29 cellular contexts compared by ENCODE assay signal in genomic region chrX:67939270-67939669, GRCh38.
"Had no signal": no experiment of that assay in that cellular context is flagged by ENCODE, and none has a peak within 500 bp of the region (broad histone marks: within the 10 kb centered on the region; RNA-seq: fewer than 3 reads in every experiment).

No MANE protein-coding gene starts in this region.

- H3K36me3 Mint-ChIP-seq: stimulated activated effector memory CD8-positive, alpha-beta T cell treated with anti-CD3 and anti-CD28 coated beads, Interleukin-12 subunit alpha, Interleukin-12 subunit beta, amount 100 ng/mL, for 72 hours; stimulated activated memory B cell treated with anti-CD40 and anti-IgM and Interleukin-4, amounts not matched to agents 10 μg/mL and 1 μg/mL and 100 μg/mL, for 72 hours; stimulated activated naive B cell treated with anti-CD40 and anti-IgM and Interleukin-4, amounts not matched to agents 10 μg/mL and 1 μg/mL and 100 μg/mL, for 72 hours; type B pancreatic cell had no signal

- H3K4me1 ChIP-seq: stomach, suprapubic skin, testis, thyroid gland, tibial artery, tibial nerve, transverse colon, upper lobe of left lung, upper lobe of right lung, uterus, vagina had no signal

- H3K27me3 ChIP-seq: stomach, suprapubic skin, testis, thyroid gland, tibial artery, tibial nerve, transverse colon, upper lobe of left lung, upper lobe of right lung, uterus, vagina had no signal

- FAIRE-seq: urothelium cell line had no signal

- H3K27ac Mint-ChIP-seq: stimulated activated effector memory CD8-positive, alpha-beta T cell treated with anti-CD3 and anti-CD28 coated beads, Interleukin-12 subunit alpha, Interleukin-12 subunit beta, amount 100 ng/mL, for 72 hours; stimulated activated memory B cell treated with anti-CD40 and anti-IgM and Interleukin-4, amounts not matched to agents 10 μg/mL and 1 μg/mL and 100 μg/mL, for 72 hours; stimulated activated naive B cell treated with anti-CD40 and anti-IgM and Interleukin-4, amounts not matched to agents 10 μg/mL and 1 μg/mL and 100 μg/mL, for 72 hours; stimulated activated naive CD8-positive, alpha-beta T cell treated with anti-CD3 and anti-CD28 coated beads, Interleukin-15, amount 100 ng/mL, for 72 hours; stimulated activated naive CD8-positive, alpha-beta T cell treated with anti-CD3 and anti-CD28 coated beads, Interleukin-15, Interleukin-2, amounts not matched to agents 100 ng/mL and 50 ng/mL, for 24 hours; type B pancreatic cell had no signal

- H3K4me3 ChIP-seq: stomach, suprapubic skin, testis, thoracic aorta, thyroid gland, tibial artery, tibial nerve, transverse colon, upper lobe of left lung, upper lobe of right lung, uterus, vagina had no signal

- H3K4me3 Mint-ChIP-seq: stimulated activated effector memory CD8-positive, alpha-beta T cell treated with anti-CD3 and anti-CD28 coated beads, Interleukin-12 subunit alpha, Interleukin-12 subunit beta, amount 100 ng/mL, for 72 hours; stimulated activated memory B cell treated with anti-CD40 and anti-IgM and Interleukin-4, amounts not matched to agents 10 μg/mL and 1 μg/mL and 100 μg/mL, for 72 hours; stimulated activated naive B cell treated with anti-CD40 and anti-IgM and Interleukin-4, amounts not matched to agents 10 μg/mL and 1 μg/mL and 100 μg/mL, for 72 hours; stimulated activated naive CD8-positive, alpha-beta T cell treated with anti-CD3 and anti-CD28 coated beads, Interleukin-15, amount 100 ng/mL, for 72 hours; stimulated activated naive CD8-positive, alpha-beta T cell treated with anti-CD3 and anti-CD28 coated beads, Interleukin-15, Interleukin-2, amounts not matched to agents 100 ng/mL and 50 ng/mL, for 24 hours; type B pancreatic cell had no signal

- H3K27ac ChIP-seq: stomach, suprapubic skin, testis, thoracic aorta, thyroid gland, tibial artery, tibial nerve, transverse colon, upper lobe of left lung, upper lobe of right lung, uterus, vagina had no signal

- ATAC-seq: stimulated activated effector memory CD8-positive, alpha-beta T cell treated with anti-CD3 and anti-CD28 coated beads, Interleukin-12 subunit alpha, Interleukin-12 subunit beta, amount 100 ng/mL, for 72 hours; stimulated activated memory B cell treated with anti-CD40 and anti-IgM and Interleukin-4, amounts not matched to agents 10 μg/mL and 1 μg/mL and 100 μg/mL, for 72 hours; stimulated activated naive B cell treated with anti-CD40 and anti-IgM and Interleukin-4, amounts not matched to agents 10 μg/mL and 1 μg/mL and 100 μg/mL, for 72 hours; stimulated activated naive CD8-positive, alpha-beta T cell treated with anti-CD3 and anti-CD28 coated beads, Interleukin-15, amount 100 ng/mL, for 72 hours; stimulated activated naive CD8-positive, alpha-beta T cell treated with anti-CD3 and anti-CD28 coated beads, Interleukin-15, Interleukin-2, amounts not matched to agents 100 U/mL and 50 U/mL, for 24 hours; upper lobe of right lung had no signal

- DNase-seq: stimulated activated CD4-positive, alpha-beta T cell treated with anti-CD3 and anti-CD28 coated beads, Interleukin-2, amount 100 ng/mL, for 48 hours; stimulated activated CD4-positive, alpha-beta T cell treated with anti-CD3 and anti-CD28 coated beads, Interleukin-4, amount 100 ng/mL, for 1 hour; stimulated activated CD4-positive, alpha-beta T cell treated with anti-CD3 and anti-CD28 coated beads, Interleukin-4, amount 100 ng/mL, for 24 hours; stimulated activated CD4-positive, alpha-beta T cell treated with anti-CD3 and anti-CD28 coated beads, Interleukin-4, amount 100 ng/mL, for 4 hours; stimulated activated CD8-positive, alpha-beta memory T cell treated with anti-CD3 and anti-CD28 coated beads, Interleukin-4, amount 100 ng/mL, for 48 hours; stimulated activated naive B cell treated with anti-CD40 and anti-IgM and Interleukin-4, amounts not matched to agents 10 μg/mL and 1 μg/mL and 100 μg/mL, for 72 hours; stimulated activated naive CD4-positive, alpha-beta T cell; stimulated activated naive CD4-positive, alpha-beta T cell treated with Interleukin-2 at 50 U/mL for 16 hours; stimulated activated naive CD8-positive, alpha-beta T cell treated with anti-CD3 and anti-CD28 coated beads, Interleukin-15, amount 100 ng/mL, for 72 hours; stimulated activated naive CD8-positive, alpha-beta T cell treated with anti-CD3 and anti-CD28 coated beads, Interleukin-15, Interleukin-2, amounts not matched to agents 100 U/mL and 50 U/mL, for 24 hours; stomach; substantia nigra; testis; thyroid gland; tibial artery; transverse colon; trophoblast cell; upper lobe of left lung; upper lobe of right lung; uterus had no signal

- H3K4me1 Mint-ChIP-seq: stimulated activated effector memory CD8-positive, alpha-beta T cell treated with anti-CD3 and anti-CD28 coated beads, Interleukin-12 subunit alpha, Interleukin-12 subunit beta, amount 100 ng/mL, for 72 hours; stimulated activated memory B cell treated with anti-CD40 and anti-IgM and Interleukin-4, amounts not matched to agents 10 μg/mL and 1 μg/mL and 100 μg/mL, for 72 hours; stimulated activated naive B cell treated with anti-CD40 and anti-IgM and Interleukin-4, amounts not matched to agents 10 μg/mL and 1 μg/mL and 100 μg/mL, for 72 hours; stimulated activated naive CD8-positive, alpha-beta T cell treated with anti-CD3 and anti-CD28 coated beads, Interleukin-15, amount 100 ng/mL, for 72 hours had no signal

- H3K27me3 Mint-ChIP-seq: stimulated activated memory B cell treated with anti-CD40 and anti-IgM and Interleukin-4, amounts not matched to agents 10 μg/mL and 1 μg/mL and 100 μg/mL, for 72 hours; stimulated activated naive B cell treated with anti-CD40 and anti-IgM and Interleukin-4, amounts not matched to agents 10 μg/mL and 1 μg/mL and 100 μg/mL, for 72 hours; stimulated activated naive CD8-positive, alpha-beta T cell treated with anti-CD3 and anti-CD28 coated beads, Interleukin-15, amount 100 ng/mL, for 72 hours; stimulated activated naive CD8-positive, alpha-beta T cell treated with anti-CD3 and anti-CD28 coated beads, Interleukin-15, Interleukin-2, amounts not matched to agents 100 ng/mL and 50 ng/mL, for 24 hours; type B pancreatic cell had no signal

- H3K9me3 ChIP-seq: suprapubic skin, testis, thoracic aorta, thyroid gland, tibial artery, tibial nerve, transverse colon, upper lobe of left lung, upper lobe of right lung, uterus, vagina had no signal

- H3K9me3 Mint-ChIP-seq: stimulated activated memory B cell treated with anti-CD40 and anti-IgM and Interleukin-4, amounts not matched to agents 10 μg/mL and 1 μg/mL and 100 μg/mL, for 72 hours; stimulated activated naive CD8-positive, alpha-beta T cell treated with anti-CD3 and anti-CD28 coated beads, Interleukin-15, amount 100 ng/mL, for 72 hours; stimulated activated naive CD8-positive, alpha-beta T cell treated with anti-CD3 and anti-CD28 coated beads, Interleukin-15, Interleukin-2, amounts not matched to agents 100 ng/mL and 50 ng/mL, for 24 hours; type B pancreatic cell had no signal

- H3K36me3 ChIP-seq: stomach, suprapubic skin, thoracic aorta, thyroid gland, tibial artery, tibial nerve, transverse colon, upper lobe of left lung, upper lobe of right lung, uterus, vagina had no signal
